In genomic region chr3:24343084-24343783, GRCh38 we compare ENCODE assay signal across 14 cellular contexts.
DNase-seq lines count a peak whose midpoint lies in the region; ATAC-seq, FAIRE-seq and TF ChIP-seq lines count a peak whose summit lies in the region.
"Had no signal": no experiment of that assay in that cellular context is flagged by ENCODE, and none has a peak within 500 bp of the region (broad histone marks: within the 10 kb centered on the region; RNA-seq: fewer than 3 reads in every experiment).

No MANE protein-coding gene starts in this region.

- no TSS peak for BruUV-seq in endothelial cell of umbilical vein (replicated peaks; lab: Mats Ljungman, UMichigan)

- TF ChIP-seq CTCF in endothelial cell of umbilical vein (IDR thresholded peaks at IDR 0.05; ENCODE audit: extremely low read depth in 1 of 2, insufficient read depth in 1 of 2, low read depth in 1 of 2, low read length in 2 of 2): no peak

- intact Hi-C loops in endothelial cell of umbilical vein (cut with micrococcal nuclease): no loop called here

- H3K9ac ChIP-seq in endothelial cell of umbilical vein (replicated peaks; ENCODE audit: extremely low read depth, insufficient read depth, low read length) (no peak overlapping the region), skeletal muscle satellite cell (ENCODE audit: low read depth, low read length) (no peak overlapping the region)

- H3K9me3 ChIP-seq in SJSA1 (replicated peaks) (no peaks in the 10 kb centered on the region), endothelial cell of umbilical vein (replicated peaks; ENCODE audit: control insufficient read depth, insufficient read depth, low read length) (no peaks in the 10 kb centered on the region), skeletal muscle satellite cell (replicated peaks; ENCODE audit: low read length) (no peaks in the 10 kb centered on the region)
- H3K9me3 ChIP-seq: tibial artery had no signal

- H3K9me1 ChIP-seq in endothelial cell of umbilical vein (replicated peaks; ENCODE audit: control insufficient read depth, extremely low read depth, insufficient read depth, low read length): no peaks in the 10 kb centered on the region

- peak overlapping the region; percentile 39 for H3K27ac ChIP-seq in SJSA1
- no peak overlapping the region for H3K27ac ChIP-seq in endothelial cell of umbilical vein (ENCODE audit: insufficient read depth, low read depth, low read length)
- H3K27ac ChIP-seq: tibial artery had no signal

- H3K79me2 ChIP-seq in endothelial cell of umbilical vein (ENCODE audit: control insufficient read depth, insufficient read depth, low read length): no peaks in the 10 kb centered on the region

- H3K36me3 ChIP-seq in SJSA1 (no peaks in the 10 kb centered on the region), endothelial cell of umbilical vein (ENCODE audit: control insufficient read depth in 2 of 2, extremely low read depth in 1 of 2, insufficient read depth in 2 of 2, low read length in 2 of 2) (no peaks in the 10 kb centered on the region), skeletal muscle satellite cell (ENCODE audit: insufficient read depth, low read length) (no peaks in the 10 kb centered on the region)
- H3K36me3 ChIP-seq: tibial artery had no signal

- TF ChIP-seq POLR2A in endothelial cell of umbilical vein (IDR thresholded peaks at IDR 0.05; ENCODE audit: low read depth, low read length): no peak

- POLR2A ChIA-PET in endothelial cell of umbilical vein (lab: Charles Lee): no interaction called here

- no peaks in the 10 kb centered on the region for H3K27me3 ChIP-seq in SJSA1 (replicated peaks)
- no peaks in the 10 kb centered on the region for H3K27me3 ChIP-seq in endothelial cell of umbilical vein (ENCODE audit: control insufficient read depth in 2 of 2, insufficient read depth in 2 of 2, low read length in 2 of 2)
- H3K27me3 ChIP-seq in skeletal muscle satellite cell (ENCODE audit: control insufficient read depth, insufficient read depth, low read length): no peaks in the 10 kb centered on the region
- H3K27me3 ChIP-seq: tibial artery had no signal

- CTCF ChIA-PET in endothelial cell of umbilical vein (lab: Charles Lee): no interaction called here

- no peak for ATAC-seq in HG03442 (IDR thresholded peaks at IDR 0.05; ENCODE audit: unreplicated experiment)
- ATAC-seq: activated naive CD8-positive, alpha-beta T cell treated with anti-CD3 and anti-CD28 coated beads, Interleukin-2, amount 50 U/mL, for 24 hours; activated T-cell treated with anti-CD3 and anti-CD28 coated beads, Interleukin-2, amount 50 U/mL, for 4 hours had no signal

- H2AFZ ChIP-seq in endothelial cell of umbilical vein (ENCODE audit: low read depth, low read length): no peak overlapping the region

- H4K20me1 ChIP-seq in endothelial cell of umbilical vein (replicated peaks; ENCODE audit: control insufficient read depth, extremely low read depth, insufficient read depth, low read length): no peaks in the 10 kb centered on the region

- H3K4me1 ChIP-seq in SJSA1 (replicated peaks): peaks cover 11% of the 10 kb centered on the region; the same call in 1 of the 2 replicates
- no peaks in the 10 kb centered on the region for H3K4me1 ChIP-seq in endothelial cell of umbilical vein (ENCODE audit: control insufficient read depth, extremely low read depth, insufficient read depth, low read length)
- H3K4me1 ChIP-seq in skeletal muscle satellite cell (ENCODE audit: control insufficient read depth, insufficient read depth, low read length): peaks cover 9% of the 10 kb centered on the region

- dilution Hi-C loops in endothelial cell of umbilical vein (cut with MboI; ENCODE audit: extremely low pct_ligation_motif_present, low sequenced_read_pairs): no loop called here

- peak; percentile 37 for FAIRE-seq in endothelial cell of umbilical vein (lab: Jason Lieb, UNC)

- H3K4me2 ChIP-seq in endothelial cell of umbilical vein (ENCODE audit: insufficient read depth, low read length) (no peak overlapping the region), skeletal muscle satellite cell (ENCODE audit: low read length) (peak overlapping the region; percentile 24)

- H3K4me3 ChIP-seq in SJSA1 (no peak overlapping the region), endothelial cell of umbilical vein (replicated peaks in 1 of 3; ENCODE audit: insufficient read depth in 1 of 3, low read depth in 1 of 3, low read length in 3 of 3) (no peak overlapping the region), skeletal muscle satellite cell (ENCODE audit: low read length) (no peak overlapping the region)
- H3K4me3 ChIP-seq: tibial artery had no signal

- peak; percentile 59 for DNase-seq in HS-5 (ENCODE audit: low read depth)
- peak in 1 of 2 experiments; percentile 59 for DNase-seq in SJSA1 (ENCODE audit: low read depth in 1 of 2, low spot score in 2 of 2)
- DNase-seq in endothelial cell of umbilical vein (ENCODE audit: low read depth, low spot score): no peak
- DNase-seq in MV-4-11 (lab: John Stamatoyannopoulos, UW): no peak
- no peak for DNase-seq in stimulated activated CD8-positive, alpha-beta memory T cell treated with anti-CD3 and anti-CD28 coated beads, Interleukin-4, amount 100 ng/mL, for 48 hours
- DNase-seq: activated CD4-positive, alpha-beta T cell treated with anti-CD3 and anti-CD28 coated beads, Interleukin-2, amount 10 ng/mL, durations not matched to agents 7 days and 5 days; activated naive CD8-positive, alpha-beta T cell treated with anti-CD3 and anti-CD28 coated beads, Interleukin-2, amount 50 U/mL, for 24 hours; activated T-cell treated with anti-CD3 and anti-CD28 coated beads, Interleukin-2, amount 50 U/mL, for 4 hours; CD4-positive, alpha-beta T cell; NCI-H446; stimulated activated CD4-positive, alpha-beta T cell treated with anti-CD3 and anti-CD28 coated beads, Interleukin-2, amount 100 ng/mL, for 48 hours; tibial artery had no signal

TF ChIP-seq in endothelial cell of umbilical vein, 7 proteins besides CTCF, POLR2A, EP300 and RAD21:
- TF ChIP-seq FOS (IDR thresholded peaks at IDR 0.05; ENCODE audit: borderline replicate concordance, insufficient read depth, low read length) (no peak), EZH2 (IDR thresholded peaks at IDR 0.05; ENCODE audit: borderline replicate concordance, low read depth, low read length, severe bottlenecking) (no peak)
